In genomic region chr7:106793015-106793651, GRCh38 we compare ENCODE assay signal across 1 cellular context.
TF ChIP-seq lines count a peak whose summit lies in the region.

No MANE protein-coding gene starts in this region.

TF ChIP-seq in K562, 482 proteins besides CTCF, POLR2A, EP300 and RAD21 (continued from another document and continues in another):
- TF ChIP-seq MNT (conservative IDR thresholded peaks at IDR 0.05) = 0 out of 4 replicates have a peak, but pooled peaks of 1 of the 2 experiments have one; percentile 32
- no peak for TF ChIP-seq FOXK1 (CRISPR knock-in tag; IDR thresholded peaks at IDR 0.05; ENCODE audit: borderline replicate concordance)
- TF ChIP-seq SAFB (IDR thresholded peaks at IDR 0.05; ENCODE audit: borderline replicate concordance, low read depth, low read length) = no peak
- TF ChIP-seq CSDE1 (IDR thresholded peaks at IDR 0.05) = no peak
- TF ChIP-seq ZFP91 (CRISPR knock-in tag; IDR thresholded peaks at IDR 0.05) = no peak
- 0 out of 2 replicates have a peak, but pooled peaks have one; percentile 36 for TF ChIP-seq HDGF (IDR thresholded peaks at IDR 0.05)
- no peak for TF ChIP-seq ARID4B (CRISPR knock-in tag; IDR thresholded peaks at IDR 0.05)
- no peak for TF ChIP-seq PTRF (tag; IDR thresholded peaks at IDR 0.05)
- 0 out of 2 replicates have a peak, but pooled peaks have one; percentile 31 for TF ChIP-seq THRAP3 (IDR thresholded peaks at IDR 0.05; ENCODE audit: borderline replicate concordance)
- TF ChIP-seq ZMIZ1 (IDR thresholded peaks at IDR 0.05; ENCODE audit: low read depth in 2 of 2, low read length in 2 of 2) = no peak
- no peak for TF ChIP-seq HMGXB4 (CRISPR knock-in tag; IDR thresholded peaks at IDR 0.05)
- peak; percentile 17; the same call in 1 of the 2 replicates for TF ChIP-seq ELF2 (CRISPR knock-in tag; IDR thresholded peaks at IDR 0.05)
- TF ChIP-seq JUND (IDR thresholded peaks at IDR 0.05; ENCODE audit: borderline replicate concordance, low read depth, low read length) = no peak; the same call in 1 of the 2 replicates
- TF ChIP-seq JUND (tag; IDR thresholded peaks at IDR 0.05; ENCODE audit: borderline replicate concordance, low read depth, low read length) = no peak; the same call in 2 of the 3 replicates
- TF ChIP-seq ZNF589 (CRISPR knock-in tag; IDR thresholded peaks at IDR 0.05; ENCODE audit: low read depth) = no peak
- peak; percentile 68; the same call in 1 of the 2 replicates for TF ChIP-seq KLF16 (IDR thresholded peaks at IDR 0.05)
- no peak for TF ChIP-seq GABPB2 (CRISPR knock-in tag; conservative IDR thresholded peaks at IDR 0.05)
- TF ChIP-seq RBM34 (IDR thresholded peaks at IDR 0.05; ENCODE audit: borderline replicate concordance, insufficient read depth, low read length) = no peak
- 0 out of 2 replicates have a peak, but pooled peaks have one; percentile 17 for TF ChIP-seq ESRRA (IDR thresholded peaks at IDR 0.05; ENCODE audit: borderline replicate concordance, low read depth)
- TF ChIP-seq C11orf30 (IDR thresholded peaks at IDR 0.05; ENCODE audit: low read depth) = peak; percentile 76
- peak in 1 of 2 experiments; percentile 21 for TF ChIP-seq AFF1 (IDR thresholded peaks at IDR 0.05; ENCODE audit: low read depth in 1 of 2, partially characterized antibody in 2 of 2)
- no peak for TF ChIP-seq DNMT1 (IDR thresholded peaks at IDR 0.05)
- TF ChIP-seq TFAP4 (CRISPR knock-in tag; IDR thresholded peaks at IDR 0.05; ENCODE audit: borderline replicate concordance) = no peak
- no peak for TF ChIP-seq JUN (IDR thresholded peaks at IDR 0.05; ENCODE audit: borderline replicate concordance, low read depth, low read length)
- no peak for TF ChIP-seq JUN (CRISPR knock-in tag; IDR thresholded peaks at IDR 0.05; ENCODE audit: borderline replicate concordance)
- TF ChIP-seq ZNF232 (CRISPR knock-in tag; IDR thresholded peaks at IDR 0.05) = no peak
- no peak for TF ChIP-seq CCAR2 (IDR thresholded peaks at IDR 0.05; ENCODE audit: low read depth, low read length)
- no peak for TF ChIP-seq KLF10 (CRISPR knock-in tag; IDR thresholded peaks at IDR 0.05)
- peak; percentile 84 for TF ChIP-seq DEAF1 (CRISPR knock-in tag; IDR thresholded peaks at IDR 0.05)
- TF ChIP-seq NFE2L1 (tag; IDR thresholded peaks at IDR 0.05; ENCODE audit: borderline replicate concordance, low read depth) = no peak
- no peak for TF ChIP-seq SMARCB1 (IDR thresholded peaks at IDR 0.05; ENCODE audit: insufficient read length, low read depth)
- no peak for TF ChIP-seq E2F3 (CRISPR knock-in tag; IDR thresholded peaks at IDR 0.05)
- no peak for TF ChIP-seq ZBTB12 (CRISPR knock-in tag; IDR thresholded peaks at IDR 0.05)
- TF ChIP-seq SAFB2 (IDR thresholded peaks at IDR 0.05; ENCODE audit: borderline replicate concordance, low read depth, low read length, severe bottlenecking) = no peak
- no peak for TF ChIP-seq DPF2 (IDR thresholded peaks at IDR 0.05)
- TF ChIP-seq SMAD1 (IDR thresholded peaks at IDR 0.05; ENCODE audit: low read depth, low read length, partially characterized antibody) = no peak
- TF ChIP-seq MBD2 (IDR thresholded peaks at IDR 0.05; ENCODE audit: borderline replicate concordance, low read depth) = no peak
